In the genomic region with DNA sequence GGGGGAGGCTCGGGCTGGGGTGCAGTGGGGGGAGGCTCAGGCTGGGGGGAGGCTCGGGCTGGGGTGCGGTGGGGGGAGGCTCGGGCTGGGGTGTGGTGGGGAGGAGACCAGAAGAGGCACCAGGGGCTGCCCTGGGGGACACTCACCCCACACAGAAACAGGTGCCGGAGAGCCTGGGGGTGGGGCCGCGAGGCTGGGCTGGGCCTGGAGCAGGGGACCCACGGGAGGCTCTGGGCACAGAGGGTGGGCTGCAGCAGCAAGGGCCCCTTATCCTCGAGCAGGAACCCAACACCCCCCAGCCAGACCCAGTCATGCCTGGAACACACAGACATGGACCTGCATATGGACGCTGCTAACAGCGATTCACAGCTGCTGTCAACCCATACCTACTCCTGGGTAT, we compare ENCODE assay signal across 35 cellular contexts.
"Had no signal": no experiment of that assay in that cellular context is flagged by ENCODE, and none has a peak within 500 bp of the region (broad histone marks: within the 10 kb centered on the region; RNA-seq: fewer than 3 reads in every experiment).

No MANE protein-coding gene starts in this region.

- H3K36me3 ChIP-seq: breast epithelium had no signal

- DNase-seq: activated B cell treated with CpG ODN at 0.5 μM for 24 hours; activated CD4-positive, alpha-beta memory T cell treated with anti-CD3 and anti-CD28 coated beads for 36 hours; activated CD4-positive, alpha-beta T cell treated with anti-CD3 and anti-CD28 coated beads for 4 hours; activated CD4-positive, alpha-beta T cell treated with anti-CD3 and anti-CD28 coated beads, Interleukin-2, amount 10 ng/mL, durations not matched to agents 24 days and 14 days; activated CD4-positive, alpha-beta T cell treated with anti-CD3 and anti-CD28 coated beads, Interleukin-2, amount 50 U/mL, for 1 hour; activated CD4-positive, alpha-beta T cell treated with anti-CD3 and anti-CD28 coated beads, Interleukin-2, amount 50 U/mL, for 4 hours; activated CD4-positive, CD25-positive, alpha-beta regulatory T cell treated with anti-CD3 and anti-CD28 coated beads, Interleukin-2, amount 50 U/mL, for 72 hours; activated CD8-positive, alpha-beta memory T cell treated with anti-CD3 and anti-CD28 coated beads, Interleukin-2, amount 50 U/mL, for 4 hours; activated CD8-positive, alpha-beta T cell treated with anti-CD3 and anti-CD28 coated beads for 36 hours; activated effector memory CD4-positive, alpha-beta T cell treated with anti-CD3 and anti-CD28 coated beads, Interleukin-2, amount 50 U/mL, for 16 hours; activated gamma-delta T cell treated with Interleukin-2 at 50 U/mL for 16 hours; activated naive CD4-positive, alpha-beta T cell; activated naive CD4-positive, alpha-beta T cell treated with anti-CD3 and anti-CD28 coated beads for 36 hours; activated naive CD4-positive, alpha-beta T cell treated with anti-CD3 and anti-CD28 coated beads, Interleukin-2, amount 50 U/mL, for 16 hours; activated naive CD8-positive, alpha-beta T cell treated with anti-CD3 and anti-CD28 coated beads for 36 hours; activated T-cell treated with anti-CD3 and anti-CD28 coated beads for 4 hours; activated T-cell treated with anti-CD3 and anti-CD28 coated beads, Interleukin-2, amount 50 U/mL, for 1 hour; activated T-cell treated with anti-CD3 and anti-CD28 coated beads, Interleukin-2, amount 50 U/mL, for 72 hours; adrenal gland; amniotic stem cell; aorta; body of pancreas; brain microvascular endothelial cell; central memory CD4-positive, alpha-beta T cell; T-helper 1 cell; T-helper 2 cell; T-helper 9 cell had no signal

- FAIRE-seq: astrocyte, TTC549 had no signal

- H3K27ac ChIP-seq: adrenal gland, body of pancreas, brain microvascular endothelial cell, VCaP had no signal

- ATAC-seq: activated CD8-positive, alpha-beta T cell treated with anti-CD3 and anti-CD28 coated beads for 36 hours; activated T-cell treated with anti-CD3 and anti-CD28 coated beads, Interleukin-2, amount 50 U/mL, for 72 hours; activated T-helper 17 cell treated with anti-CD3 and anti-CD28 coated beads, Interleukin-2, amount 50 U/mL, for 72 hours; body of pancreas had no signal

- H3K4me3 ChIP-seq: adrenal gland, body of pancreas, breast epithelium had no signal

- H3K9me3 ChIP-seq: adrenal gland, body of pancreas, breast epithelium had no signal

- H3K27me3 Mint-ChIP-seq: activated B cell treated with CpG ODN at 0.5 μM for 24 hours; activated CD4-positive, alpha-beta memory T cell treated with anti-CD3 and anti-CD28 coated beads for 36 hours; activated CD4-positive, alpha-beta T cell treated with anti-CD3 and anti-CD28 coated beads, Interleukin-2, amount 10 ng/mL, durations not matched to agents 24 days and 14 days; activated CD8-positive, alpha-beta T cell treated with anti-CD3 and anti-CD28 coated beads for 36 hours; activated naive CD8-positive, alpha-beta T cell treated with anti-CD3 and anti-CD28 coated beads for 36 hours; activated T-helper 17 cell treated with anti-CD3 and anti-CD28 coated beads, Interleukin-2, amount 50 U/mL, for 72 hours had no signal

- H3K9me3 Mint-ChIP-seq: activated B cell treated with CpG ODN at 0.5 μM for 24 hours; activated CD4-positive, alpha-beta memory T cell treated with anti-CD3 and anti-CD28 coated beads for 36 hours; activated CD8-positive, alpha-beta T cell treated with anti-CD3 and anti-CD28 coated beads for 36 hours; activated T-helper 17 cell treated with anti-CD3 and anti-CD28 coated beads, Interleukin-2, amount 50 U/mL, for 72 hours; T-helper 2 cell treated with Interferon-gamma antibody and Interleukin-4, amounts not matched to agents 5 μg/mL and 100 μg/mL, for 36 hours had no signal

- H3K4me3 Mint-ChIP-seq: activated B cell treated with CpG ODN at 0.5 μM for 24 hours; activated CD4-positive, alpha-beta memory T cell treated with anti-CD3 and anti-CD28 coated beads for 36 hours; activated CD4-positive, alpha-beta T cell treated with anti-CD3 and anti-CD28 coated beads, Interleukin-2, amount 10 ng/mL, durations not matched to agents 24 days and 14 days; activated CD8-positive, alpha-beta T cell treated with anti-CD3 and anti-CD28 coated beads for 36 hours; activated naive CD4-positive, alpha-beta T cell treated with anti-CD3 and anti-CD28 coated beads for 36 hours; activated naive CD8-positive, alpha-beta T cell treated with anti-CD3 and anti-CD28 coated beads for 36 hours; activated T-cell treated with anti-CD3 and anti-CD28 coated beads, Interleukin-2, amount 50 U/mL, for 72 hours; activated T-helper 1 cell treated with anti-CD3 and anti-CD28 coated beads, Interleukin-12 subunit alpha, Interleukin-12 subunit beta, Interleukin-2, Interleukin-4 antibody, amounts not matched to agents 30 ng/mL and 10 ng/mL and 1 ng/mL, durations not matched to agents 14 hours and 24 hours and 36 hours; activated T-helper 17 cell treated with anti-CD3 and anti-CD28 coated beads, Interleukin-2, amount 50 U/mL, for 72 hours; T-helper 1 cell treated with Interleukin-12 subunit alpha and Interleukin-12 subunit beta and Interleukin-4 antibody, amounts not matched to agents 30 μg/mL and 1 μg/mL, for 36 hours; T-helper 2 cell treated with Interferon-gamma antibody and Interleukin-4, amounts not matched to agents 5 μg/mL and 100 μg/mL, for 36 hours had no signal

- H3K27ac Mint-ChIP-seq: activated B cell treated with CpG ODN at 0.5 μM for 24 hours; activated CD4-positive, alpha-beta memory T cell treated with anti-CD3 and anti-CD28 coated beads for 36 hours; activated CD4-positive, alpha-beta T cell treated with anti-CD3 and anti-CD28 coated beads, Interleukin-2, amount 10 ng/mL, durations not matched to agents 24 days and 14 days; activated CD8-positive, alpha-beta T cell treated with anti-CD3 and anti-CD28 coated beads for 36 hours; activated naive CD4-positive, alpha-beta T cell treated with anti-CD3 and anti-CD28 coated beads for 36 hours; activated naive CD8-positive, alpha-beta T cell treated with anti-CD3 and anti-CD28 coated beads for 36 hours; activated T-cell treated with anti-CD3 and anti-CD28 coated beads, Interleukin-2, amount 50 U/mL, for 72 hours; activated T-helper 1 cell treated with anti-CD3 and anti-CD28 coated beads, Interleukin-12 subunit alpha, Interleukin-12 subunit beta, Interleukin-2, Interleukin-4 antibody, amounts not matched to agents 30 ng/mL and 10 ng/mL and 1 ng/mL, durations not matched to agents 14 hours and 24 hours and 36 hours; activated T-helper 17 cell treated with anti-CD3 and anti-CD28 coated beads, Interleukin-2, amount 50 U/mL, for 72 hours; T-helper 2 cell treated with Interferon-gamma antibody and Interleukin-4, amounts not matched to agents 5 μg/mL and 100 μg/mL, for 36 hours had no signal
